Comparison of ENCODE assay signal across 8 cellular contexts in the genomic region with DNA sequence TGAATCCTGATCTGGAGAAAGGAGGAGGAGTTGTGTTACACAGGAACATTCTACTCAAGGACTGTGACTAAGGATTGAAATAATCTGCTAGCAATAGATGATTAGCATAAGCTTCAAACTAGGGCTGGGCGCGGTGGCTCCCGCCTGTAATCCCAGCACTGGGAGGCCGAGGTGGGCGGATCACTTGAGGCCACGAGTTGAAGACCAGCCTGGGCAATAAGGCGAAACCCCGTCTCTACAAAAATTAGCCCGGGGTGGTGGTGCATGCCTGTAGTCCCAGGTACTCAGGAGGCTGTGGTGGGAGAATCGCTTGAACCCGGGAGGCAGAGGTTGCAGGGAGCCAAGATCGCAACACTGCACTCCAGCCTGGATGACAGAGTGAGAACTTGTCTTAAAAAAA. TPM values are rescaled to one million over a fixed set of nuclear protein-coding genes. Genes with fewer than 3 reads are reported as not detected.
DNase-seq lines count a peak whose midpoint lies in the region; ATAC-seq and TF ChIP-seq lines count a peak whose summit lies in the region.

No MANE protein-coding gene starts in this region.

- DNase-seq in GM12864 (ENCODE audit: low read depth) (no peak), Panc1 (ENCODE audit: low read depth, low spot score) (no peak), epithelial cell of esophagus (ENCODE audit: low read depth) (peak; percentile 5), retinal pigment epithelial cell (ENCODE audit: low read depth) (no peak), medulla oblongata (ENCODE audit: extremely low spot score) (no peak), hypothalamus (lab: John Stamatoyannopoulos, UW) (no peak)
- DNase-seq in effector CD8-positive, alpha-beta T cell (lab: John Stamatoyannopoulos, UW), result no peak
- DNase-seq in stimulated activated CD4-positive, alpha-beta T cell treated with anti-CD3 and anti-CD28 coated beads, Interleukin-12 subunit alpha, Interleukin-12 subunit beta, amount 100 ng/mL, for 4 hours, result no peak

- H3K4me1 ChIP-seq in Panc1 (ENCODE audit: control insufficient read depth, insufficient read depth, low read length), result peaks cover 10% of the 10 kb centered on the region; the same call in 1 of the 2 replicates

- peak overlapping the region; percentile 62 for H3K4me3 ChIP-seq in GM12864 (ENCODE audit: low read depth, low read length)
- H3K4me3 ChIP-seq in Panc1 (ENCODE audit: low read depth in 2 of 2, low read length in 2 of 2), result peak overlapping the region; percentile 85 to 95
- H3K4me3 ChIP-seq in epithelial cell of esophagus (ENCODE audit: low read length), result peak overlapping the region; percentile 97
- H3K4me3 ChIP-seq in retinal pigment epithelial cell (ENCODE audit: low read length), result peak overlapping the region; percentile 71

- H3K27me3 ChIP-seq in Panc1 (ENCODE audit: control insufficient read depth, insufficient read depth, low read length), result no peaks in the 10 kb centered on the region

- in situ Hi-C loops in Panc1 (cut with HindIII; ENCODE audit: low pct_unique_long_range_greater_than_20kb, low sequenced_read_pairs), result no loop called here

- CTCF ChIA-PET in Panc1 (lab: Charles Lee), result no interaction called here

- peaks cover 7% of the 10 kb centered on the region; the same call in 1 of the 2 replicates for H3K36me3 ChIP-seq in Panc1 (ENCODE audit: control insufficient read depth, insufficient read depth, low read length)

- TF ChIP-seq CTCF in GM12864 (IDR thresholded peaks at IDR 0.05; ENCODE audit: low read depth, low read length, missing control alignments) (no peak), Panc1 (IDR thresholded peaks at IDR 0.05) (no peak), epithelial cell of esophagus (IDR thresholded peaks at IDR 0.05; ENCODE audit: insufficient read depth, low read depth, low read length, missing control alignments) (no peak), retinal pigment epithelial cell (conservative IDR thresholded peaks at IDR 0.05; ENCODE audit: low read depth, low read length) (no peak)

- no peaks in the 10 kb centered on the region for H3K9me3 ChIP-seq in Panc1 (ENCODE audit: control insufficient read depth, insufficient read depth, low read depth, low read length)

- intact Hi-C loops in Panc1 (cut with micrococcal nuclease; ENCODE audit: unreplicated experiment), result no loop called here

- POLR2A ChIA-PET in Panc1 (lab: Charles Lee), result no interaction called here

- no peak overlapping the region for H3K27ac ChIP-seq in Panc1 (ENCODE audit: low read length)

- no peak for ATAC-seq in Panc1

- BruUV-seq in Panc1 (replicated peaks; lab: Mats Ljungman, UMichigan), result no TSS peak

RNA-seq across cellular contexts. Expression of a gene that starts 1.5 kb away (rescaled TPM):
- 14.3 TPM for total RNA-seq in Panc1 (2021; ENCODE audit: unreplicated experiment)
- 10.4 TPM for polyA plus RNA-seq in Panc1 (2012; ENCODE audit: insufficient read length)

RNA-seq across cellular contexts. Expression of a gene that starts 25.9 kb away (rescaled TPM):
- total RNA-seq in Panc1 (2021; ENCODE audit: unreplicated experiment), result 86.5 TPM
- 26.6 TPM for polyA plus RNA-seq in Panc1 (2012; ENCODE audit: insufficient read length)

RNA-seq across cellular contexts. Expression of a gene that starts 58.0 kb away (rescaled TPM):
- 0.87 TPM for total RNA-seq in Panc1 (2021; ENCODE audit: unreplicated experiment)
- polyA plus RNA-seq in Panc1 (2012; ENCODE audit: insufficient read length), result 0.13 TPM
